ENCODE assay signal across 16 cellular contexts in genomic region chr2:130263606-130264005, GRCh38.
DNase-seq lines count a peak whose midpoint lies in the region; ATAC-seq, FAIRE-seq and TF ChIP-seq lines count a peak whose summit lies in the region.
"Had no signal": no experiment of that assay in that cellular context is flagged by ENCODE, and none has a peak within 500 bp of the region (broad histone marks: within the 10 kb centered on the region; RNA-seq: fewer than 3 reads in every experiment).

No MANE protein-coding gene starts in this region.

- no peaks in the 10 kb centered on the region for H4K20me1 ChIP-seq in BLaER1
- no peaks in the 10 kb centered on the region; a peak in 1 of 22 replicates for H4K20me1 ChIP-seq in BLaER1 treated with 17β-estradiol and CSF1 and Interleukin-3, amounts not matched to agents 10 nM and 100 nM

- in situ Hi-C loops in GM13977 (cut with MboI; ENCODE audit: low pct_unique_long_range_greater_than_20kb, low sequenced_read_pairs, unreplicated experiment): no loop called here

- no peak for TF ChIP-seq CTCF in kidney (IDR thresholded peaks at IDR 0.05; ENCODE audit: borderline replicate concordance, extremely low read depth, insufficient read depth)
- no peak for TF ChIP-seq CTCF in GM13977 (IDR thresholded peaks at IDR 0.05; ENCODE audit: extremely low read depth, insufficient read depth, missing control alignments)

- H3K4me1 ChIP-seq in BLaER1 (peaks cover 31% of the 10 kb centered on the region), kidney (ENCODE audit: control insufficient read depth in 1 of 2, insufficient read depth in 1 of 2, low read depth in 1 of 2, low read length in 2 of 2) (no peaks in the 10 kb centered on the region)
- peaks cover 0 to 30% (median 28%) of the 10 kb centered on the region in 10 experiments; a peak in 14 of 20 replicates for H3K4me1 ChIP-seq in BLaER1 treated with 17β-estradiol and CSF1 and Interleukin-3, amounts not matched to agents 10 nM and 100 nM
- H3K4me1 ChIP-seq: A549 had no signal

- H3K36me3 ChIP-seq in BLaER1 (no peaks in the 10 kb centered on the region), kidney (ENCODE audit: control insufficient read depth in 1 of 2, insufficient read depth in 2 of 2, low read length in 2 of 2) (no peaks in the 10 kb centered on the region)
- no peaks in the 10 kb centered on the region for H3K36me3 ChIP-seq in BLaER1 treated with 17β-estradiol and CSF1 and Interleukin-3, amounts not matched to agents 10 nM and 100 nM

- H3K9me3 ChIP-seq in BLaER1: no peaks in the 10 kb centered on the region
- no peaks in the 10 kb centered on the region for H3K9me3 ChIP-seq in BLaER1 treated with 17β-estradiol and CSF1 and Interleukin-3, amounts not matched to agents 10 nM and 100 nM (replicated peaks in 1 of 11)
- no peaks in the 10 kb centered on the region for H3K9me3 ChIP-seq in kidney (ENCODE audit: control insufficient read depth in 1 of 2, low read length in 2 of 2)
- H3K9me3 ChIP-seq: A549 had no signal

- peak overlapping the region; percentile 37; the same call in 1 of the 2 replicates for H3K4me2 ChIP-seq in BLaER1
- peak overlapping the region in 8 of 11 experiments; percentile 7 to 66 (median 58); a peak in 13 of 22 replicates for H3K4me2 ChIP-seq in BLaER1 treated with 17β-estradiol and CSF1 and Interleukin-3, amounts not matched to agents 10 nM and 100 nM
- H3K4me2 ChIP-seq: A549 had no signal

- H3K9ac ChIP-seq in BLaER1 (no peak overlapping the region), kidney (ENCODE audit: low read length in 2 of 2) (no peak overlapping the region)
- H3K9ac ChIP-seq in BLaER1 treated with 17β-estradiol and CSF1 and Interleukin-3, amounts not matched to agents 10 nM and 100 nM: no peak overlapping the region

- no peak for FAIRE-seq in kidney (lab: Jason Lieb, UNC)
- FAIRE-seq: A549, GM12891, GM19239 had no signal

- intact Hi-C loops in kidney (cut with DNase I): no loop called here

- DNase-seq in NCI-H2227 treated with DMSO at 0.1 percent for 48 hours (lab: John Stamatoyannopoulos, UW) (peak; percentile 55), left lobe of liver (ENCODE audit: low spot score) (peak; percentile 28), kidney (no peak), GM13977 (ENCODE audit: low spot score) (no peak), CD1c-positive myeloid dendritic cell (ENCODE audit: extremely low spot score) (no peak)
- DNase-seq in activated CD4-positive, alpha-beta T cell treated with anti-CD3 and anti-CD28 coated beads, Interleukin-2, amount 50 U/mL, for 1 hour: no peak
- DNase-seq: CD4-positive, alpha-beta T cell; DMS79; GOT3; KG1 had no signal

- no peaks in the 10 kb centered on the region for H3K27me3 ChIP-seq in BLaER1
- no peaks in the 10 kb centered on the region for H3K27me3 ChIP-seq in BLaER1 treated with 17β-estradiol and CSF1 and Interleukin-3, amounts not matched to agents 10 nM and 100 nM

- H3K4me3 ChIP-seq in BLaER1 (no peak overlapping the region), kidney (ENCODE audit: low read length in 2 of 2) (no peak overlapping the region)
- no peak overlapping the region for H3K4me3 ChIP-seq in BLaER1 treated with 17β-estradiol and CSF1 and Interleukin-3, amounts not matched to agents 10 nM and 100 nM
- H3K4me3 ChIP-seq: A549 had no signal

- H3K27ac ChIP-seq in BLaER1 (no peak overlapping the region), kidney (ENCODE audit: low read depth in 2 of 2, low read length in 2 of 2) (no peak overlapping the region)
- no peak overlapping the region for H3K27ac ChIP-seq in BLaER1 treated with 17β-estradiol and CSF1 and Interleukin-3, amounts not matched to agents 10 nM and 100 nM
- H3K27ac ChIP-seq: A549 had no signal

- no peak for ATAC-seq in left lobe of liver
- ATAC-seq: A549, HCT116 had no signal

Comparison
In these comparisons a context has a peak if more than half of its experiments do, and no peak if none do; other contexts are left out.
1. DNase-seq: peak in NCI-H2227 treated with DMSO at 0.1 percent for 48 hours (single experiment) and left lobe of liver (single experiment); none in activated CD4-positive, alpha-beta T cell treated with anti-CD3 and anti-CD28 coated beads, Interleukin-2, amount 50 U/mL, for 1 hour (single experiment), kidney (single experiment), GM13977 (single experiment) and CD1c-positive myeloid dendritic cell (single experiment).